26 cellular contexts compared by ENCODE assay signal in genomic region chr5:114830114-114830513, GRCh38.
"Had no signal": no experiment of that assay in that cellular context is flagged by ENCODE, and none has a peak within 500 bp of the region (broad histone marks: within the 10 kb centered on the region; RNA-seq: fewer than 3 reads in every experiment).

No MANE protein-coding gene starts in this region.

- H3K27ac ChIP-seq: KMS-11 had no signal

- H3K4me1 Mint-ChIP-seq: central memory CD8-positive, alpha-beta T cell had no signal

- H3K36me3 Mint-ChIP-seq: activated naive CD8-positive, alpha-beta T cell; brain had no signal

- FAIRE-seq: astrocyte had no signal

- H3K4me3 Mint-ChIP-seq: activated CD8-positive, alpha-beta T cell treated with anti-CD3 and anti-CD28 coated beads, Interleukin-2, amount 10 ng/mL, durations not matched to agents 7 days and 5 days; activated naive CD4-positive, alpha-beta T cell treated with anti-CD3 and anti-CD28 coated beads for 36 hours; activated naive CD8-positive, alpha-beta T cell; activated T-cell treated with anti-CD3 and anti-CD28 coated beads, Interleukin-2, amount 50 U/mL, for 24 hours; brain; central memory CD8-positive, alpha-beta T cell; WTC11 had no signal

- DNase-seq: activated CD4-positive, alpha-beta T cell treated with anti-CD3 and anti-CD28 coated beads for 48 hours; activated CD4-positive, alpha-beta T cell treated with anti-CD3 and anti-CD28 coated beads, Interleukin-2, amount 50 U/mL, for 4 hours; activated CD4-positive, CD25-positive, alpha-beta regulatory T cell treated with anti-CD3 and anti-CD28 coated beads, Interleukin-2, amount 50 U/mL, for 72 hours; activated CD8-positive, alpha-beta T cell treated with anti-CD3 and anti-CD28 coated beads, Interleukin-2, amount 10 ng/mL, durations not matched to agents 7 days and 5 days; activated gamma-delta T cell; activated naive CD4-positive, alpha-beta T cell treated with anti-CD3 and anti-CD28 coated beads for 36 hours; activated T-cell treated with anti-CD3 and anti-CD28 coated beads, Interleukin-2, amount 50 U/mL, for 24 hours; amygdala; NCI-H1092; NCI-H1417; NCI-H1930; NCI-H2171; NCI-H2227 treated with DMSO at 0.1 percent for 48 hours; NCI-H446 treated with DMSO at 0.1 percent for 48 hours; NCI-H526; NCI-H82; RPMI8226; SK-N-SH had no signal

- H3K27me3 Mint-ChIP-seq: activated naive CD8-positive, alpha-beta T cell; activated T-cell treated with anti-CD3 and anti-CD28 coated beads, Interleukin-2, amount 50 U/mL, for 24 hours; brain; central memory CD8-positive, alpha-beta T cell had no signal

- ATAC-seq: activated CD8-positive, alpha-beta T cell treated with anti-CD3 and anti-CD28 coated beads, Interleukin-2, amount 10 ng/mL, durations not matched to agents 7 days and 5 days; Panc1; Right ventricle myocardium inferior; WTC11 had no signal

- H3K27ac Mint-ChIP-seq: activated CD8-positive, alpha-beta T cell treated with anti-CD3 and anti-CD28 coated beads, Interleukin-2, amount 10 ng/mL, durations not matched to agents 7 days and 5 days; activated naive CD4-positive, alpha-beta T cell treated with anti-CD3 and anti-CD28 coated beads for 36 hours; activated naive CD8-positive, alpha-beta T cell; activated T-cell treated with anti-CD3 and anti-CD28 coated beads, Interleukin-2, amount 50 U/mL, for 24 hours; brain; WTC11 had no signal

- H3K9me3 ChIP-seq: SK-N-SH had no signal
